ENCODE assay signal across 25 cellular contexts in the genomic region with DNA sequence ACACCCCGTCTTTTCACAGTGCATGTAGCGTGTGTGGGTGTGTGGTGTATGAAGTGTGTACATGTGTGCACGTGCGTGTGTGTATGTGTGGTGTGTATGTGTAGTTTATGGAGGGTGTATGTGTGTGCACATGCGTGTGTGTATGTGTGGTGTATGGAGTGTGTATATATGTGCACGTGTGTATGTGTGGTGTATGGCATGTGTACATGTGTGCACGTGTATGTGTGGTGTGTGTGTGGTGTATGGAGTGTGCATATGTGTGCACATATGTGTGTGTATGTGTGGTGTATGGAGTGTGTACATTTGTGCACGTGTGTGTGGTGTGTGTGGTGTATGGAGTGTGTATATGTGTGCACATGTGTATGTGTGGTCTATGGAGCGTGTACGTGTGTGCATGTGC. TPM values are rescaled to one million over a fixed set of nuclear protein-coding genes. Genes with fewer than 3 reads are reported as not detected.
"Had no signal": no experiment of that assay in that cellular context is flagged by ENCODE, and none has a peak within 500 bp of the region (broad histone marks: within the 10 kb centered on the region; RNA-seq: fewer than 3 reads in every experiment).

No MANE protein-coding gene starts in this region.

- H3K9me3 ChIP-seq: left lung, lower lobe of right lung, neutrophil, ovary, right atrium auricular region, stomach, suprapubic skin, thoracic aorta, tibial artery, uterus had no signal

- H3K27ac ChIP-seq: left lung, lower lobe of right lung, neutrophil, ovary, right atrium auricular region, skin epidermis, stomach, suprapubic skin, thoracic aorta, tibial artery, uterus had no signal

- H3K27me3 ChIP-seq: ovary, right atrium auricular region, uterus had no signal

- H3K36me3 ChIP-seq: left lung, lower lobe of right lung, neutrophil, ovary, right atrium auricular region, stomach, suprapubic skin, thoracic aorta, tibial artery, uterus had no signal

- DNase-seq: hippocampal formation; left colon; lower lobe of right lung; mammary epithelial cell; mesenchymal stem cell; naive thymus-derived CD8-positive, alpha-beta T cell; occipital lobe; stimulated activated CD4-positive, alpha-beta T cell treated with anti-CD3 and anti-CD28 coated beads, Interleukin-12 subunit alpha, Interleukin-12 subunit beta, amount 100 ng/mL, for 4 hours; stimulated activated CD4-positive, alpha-beta T cell treated with anti-CD3 and anti-CD28 coated beads, Interleukin-15, amount 100 ng/mL, for 24 hours; stimulated activated CD4-positive, alpha-beta T cell treated with anti-CD3 and anti-CD28 coated beads, Interleukin-2, amount 100 ng/mL, for 24 hours; stimulated activated CD4-positive, alpha-beta T cell treated with anti-CD3 and anti-CD28 coated beads, Interleukin-4, amount 100 ng/mL, for 1 hour; stimulated activated naive B cell treated with anti-CD40 and anti-IgM and Interleukin-4, amounts not matched to agents 10 μg/mL and 1 μg/mL and 100 μg/mL, for 72 hours; stimulated activated naive CD8-positive, alpha-beta T cell treated with anti-CD3 and anti-CD28 coated beads, Interleukin-15, Interleukin-2, amounts not matched to agents 100 U/mL and 50 U/mL, for 24 hours; stomach; tibial artery; uterus had no signal

- H3K4me3 ChIP-seq: left lung, lower lobe of right lung, ovary, right atrium auricular region, skin epidermis, stomach, suprapubic skin, thoracic aorta, tibial artery, uterus had no signal

- ATAC-seq: left colon; left lung; lower lobe of right lung; naive thymus-derived CD8-positive, alpha-beta T cell; sciatic nerve; stimulated activated naive B cell treated with anti-CD40 and anti-IgM and Interleukin-4, amounts not matched to agents 10 μg/mL and 1 μg/mL and 100 μg/mL, for 72 hours; stimulated activated naive CD8-positive, alpha-beta T cell treated with anti-CD3 and anti-CD28 coated beads, Interleukin-15, Interleukin-2, amounts not matched to agents 100 U/mL and 50 U/mL, for 24 hours had no signal

RNA-seq across cellular contexts. Expression of a gene that starts 13.2 kb away (rescaled TPM):
- polyA plus RNA-seq: liver; mammary epithelial cell; naive thymus-derived CD8-positive, alpha-beta T cell; ovary; stomach had no signal

RNA-seq across cellular contexts. Expression of a gene that starts 22.9 kb away (rescaled TPM):
- polyA plus RNA-seq: mammary epithelial cell had no signal
